Comparison of ENCODE assay signal across 8 cellular contexts in genomic region chr3:183098538-183099025, GRCh38. TPM values are rescaled to one million over a fixed set of nuclear protein-coding genes. Genes with fewer than 3 reads are reported as not detected.
DNase-seq lines count a peak whose midpoint lies in the region; ATAC-seq and TF ChIP-seq lines count a peak whose summit lies in the region.

No MANE protein-coding gene starts in this region.

- intact Hi-C loops in activated B cell treated with CpG ODN at 0.5 μM for 24 hours (cut with micrococcal nuclease): loop anchor here (1.0 to 10.0 kb wide), 7 partner anchors 18 to 538 kb away; partner anchors contain the start of genes ATP11B, DCUN1D1 and LAMP3

- peaks cover 25% of the 10 kb centered on the region for H3K79me2 ChIP-seq in DND-41 (ENCODE audit: insufficient read depth, low read length)

- no peaks in the 10 kb centered on the region for H3K27me3 Mint-ChIP-seq in activated B cell treated with CpG ODN at 0.5 μM for 24 hours
- no peaks in the 10 kb centered on the region for H3K27me3 Mint-ChIP-seq in stimulated activated memory B cell treated with anti-CD40 and anti-IgM and Interleukin-4, amounts not matched to agents 10 μg/mL and 1 μg/mL and 100 μg/mL, for 72 hours

- in situ Hi-C loops in HAP-1 (cut with MboI; ENCODE audit: low sequenced_read_pairs): no loop called here

- TF ChIP-seq CTCF in DND-41 (IDR thresholded peaks at IDR 0.05; ENCODE audit: borderline replicate concordance, extremely low read depth, low read length, poor library complexity, severe bottlenecking) (no peak), activated B cell treated with CpG ODN at 0.5 μM for 24 hours (IDR thresholded peaks at IDR 0.05) (no peak)

- H3K9ac ChIP-seq in DND-41 (ENCODE audit: low read depth, low read length): peak overlapping the region; percentile 65

- peak overlapping the region; percentile 82 for H3K4me2 ChIP-seq in DND-41 (ENCODE audit: insufficient read depth, low read length)

- POLR2A ChIA-PET in activated B cell treated with CpG ODN at 0.5 μM for 24 hours (lab: Charles Lee): interaction anchor here (0.7 to 1.2 kb wide), 4 partner anchors 13 to 145 kb away, joined by 3 to 4 read pairs (median 3); no protein-coding TSS in a partner anchor

- peak overlapping the region; percentile 61 to 80 for H3K4me3 ChIP-seq in DND-41 (ENCODE audit: low read depth in 1 of 2, low read length in 2 of 2)
- peak overlapping the region; percentile 83 for H3K4me3 ChIP-seq in HAP-1
- H3K4me3 ChIP-seq in iPS-18c (ENCODE audit: insufficient read depth, low read depth, low read length): peak overlapping the region; percentile 85

- H3K27ac Mint-ChIP-seq in activated B cell treated with CpG ODN at 0.5 μM for 24 hours: peak overlapping the region; percentile 91
- peak overlapping the region; percentile 97 for H3K27ac Mint-ChIP-seq in stimulated activated memory B cell treated with anti-CD40 and anti-IgM and Interleukin-4, amounts not matched to agents 10 μg/mL and 1 μg/mL and 100 μg/mL, for 72 hours

- H3K4me1 Mint-ChIP-seq in activated B cell treated with CpG ODN at 0.5 μM for 24 hours: peaks cover 34% of the 10 kb centered on the region
- peaks cover 32% of the 10 kb centered on the region for H3K4me1 Mint-ChIP-seq in stimulated activated memory B cell treated with anti-CD40 and anti-IgM and Interleukin-4, amounts not matched to agents 10 μg/mL and 1 μg/mL and 100 μg/mL, for 72 hours

- DNase-seq in DND-41 (no peak), HAP-1 (ENCODE audit: low spot score in 2 of 2) (no peak), activated B cell treated with CpG ODN at 0.5 μM for 24 hours (no peak), AG20443 (ENCODE audit: low spot score) (no peak), occipital lobe (lab: John Stamatoyannopoulos, UW) (no peak)

- H3K36me3 Mint-ChIP-seq in activated B cell treated with CpG ODN at 0.5 μM for 24 hours (ENCODE audit: low read depth): peaks cover 21% of the 10 kb centered on the region
- H3K36me3 Mint-ChIP-seq in stimulated activated memory B cell treated with anti-CD40 and anti-IgM and Interleukin-4, amounts not matched to agents 10 μg/mL and 1 μg/mL and 100 μg/mL, for 72 hours: peaks cover 2% of the 10 kb centered on the region

- H4K20me1 ChIP-seq in DND-41 (ENCODE audit: insufficient read depth, low read length): no peaks in the 10 kb centered on the region

- H3K9me3 ChIP-seq in DND-41 (ENCODE audit: insufficient read depth, low read length, severe bottlenecking) (no peaks in the 10 kb centered on the region), HAP-1 (no peaks in the 10 kb centered on the region), iPS-18c (ENCODE audit: control insufficient read depth, insufficient read depth, low read length) (no peaks in the 10 kb centered on the region)

- CTCF ChIA-PET in activated B cell treated with CpG ODN at 0.5 μM for 24 hours (lab: Charles Lee): interaction anchor here (1.0 to 1.5 kb wide), 4 partner anchors 13 to 287 kb away, joined by 4 to 6 read pairs (median 4); no protein-coding TSS in a partner anchor

- no peaks in the 10 kb centered on the region for H3K27me3 ChIP-seq in DND-41 (ENCODE audit: insufficient read depth, low read length, poor library complexity)
- H3K27me3 ChIP-seq in HAP-1 (ENCODE audit: low read depth): no peaks in the 10 kb centered on the region

- peaks cover 23% of the 10 kb centered on the region for H3K4me1 ChIP-seq in DND-41 (ENCODE audit: insufficient read depth, low read length)
- H3K4me1 ChIP-seq in HAP-1: peaks cover 4% of the 10 kb centered on the region

- H3K36me3 ChIP-seq in DND-41 (ENCODE audit: insufficient read depth, low read length) (peaks cover 5% of the 10 kb centered on the region; the same call in 1 of the 2 replicates), HAP-1 (replicated peaks) (no peaks in the 10 kb centered on the region)

- peak overlapping the region; percentile 97 for H3K4me3 Mint-ChIP-seq in activated B cell treated with CpG ODN at 0.5 μM for 24 hours
- H3K4me3 Mint-ChIP-seq in stimulated activated memory B cell treated with anti-CD40 and anti-IgM and Interleukin-4, amounts not matched to agents 10 μg/mL and 1 μg/mL and 100 μg/mL, for 72 hours: peak overlapping the region; percentile 91

- H2AFZ ChIP-seq in DND-41 (ENCODE audit: low read depth, low read length): peak overlapping the region; percentile 83

- H3K9me3 Mint-ChIP-seq in activated B cell treated with CpG ODN at 0.5 μM for 24 hours: no peaks in the 10 kb centered on the region
- no peaks in the 10 kb centered on the region for H3K9me3 Mint-ChIP-seq in stimulated activated memory B cell treated with anti-CD40 and anti-IgM and Interleukin-4, amounts not matched to agents 10 μg/mL and 1 μg/mL and 100 μg/mL, for 72 hours

- peak overlapping the region; percentile 75 for H3K27ac ChIP-seq in DND-41 (ENCODE audit: low read length)

- ATAC-seq in DND-41 (ENCODE audit: insufficient read depth, low read depth): no peak
- ATAC-seq in activated B cell treated with CpG ODN at 0.5 μM for 24 hours (ENCODE audit: low read depth): no peak
- ATAC-seq in stimulated activated memory B cell treated with anti-CD40 and anti-IgM and Interleukin-4, amounts not matched to agents 10 μg/mL and 1 μg/mL and 100 μg/mL, for 72 hours: peak; percentile 56
- ATAC-seq in GM19463 (IDR thresholded peaks at IDR 0.05; ENCODE audit: unreplicated experiment): no peak

RNA-seq across cellular contexts. Expression of gene MCCC1, which starts 0.7 kb away (rescaled TPM):
- total RNA-seq in activated B cell treated with CpG ODN at 0.5 μM for 24 hours: 25.2 and 31.6 TPM in 2 replicates
- 37.1 TPM for total RNA-seq in occipital lobe
